26 cellular contexts compared by ENCODE assay signal in the genomic region with DNA sequence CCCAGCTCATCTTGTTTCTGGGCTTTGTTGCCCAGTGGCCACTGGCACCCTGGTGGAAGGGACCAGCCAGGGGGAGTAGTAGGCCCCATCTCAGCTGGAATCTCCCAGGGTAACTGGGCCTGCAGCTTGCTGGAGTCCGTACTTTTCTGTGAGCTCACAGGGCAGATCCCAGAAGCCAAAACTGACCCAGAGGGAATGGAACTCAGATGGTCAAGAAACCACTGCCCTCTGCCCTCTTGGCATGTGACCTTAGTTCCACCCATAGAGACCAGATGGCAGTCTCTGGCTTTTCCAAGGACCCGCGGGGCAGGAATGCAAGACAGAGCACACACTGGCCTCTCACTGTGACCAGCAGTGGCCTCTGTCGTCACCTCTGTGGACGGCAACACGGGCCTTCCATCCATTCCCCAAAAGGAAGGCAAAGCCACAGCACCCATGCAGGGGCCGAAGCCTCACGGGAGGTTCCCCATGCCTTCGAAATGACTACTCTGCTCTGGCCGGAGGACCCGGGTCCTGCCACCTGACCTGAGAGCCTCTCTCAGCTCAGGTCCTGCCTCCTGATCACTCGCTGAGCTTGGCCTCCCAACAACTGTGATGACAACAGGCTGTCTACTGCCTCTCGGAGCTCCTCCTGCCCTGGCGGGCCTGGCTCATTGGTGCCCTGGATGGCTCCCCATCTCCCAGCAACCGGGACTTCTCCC. TPM values are rescaled to one million over a fixed set of nuclear protein-coding genes. Genes with fewer than 3 reads are reported as not detected.
A peak's percentile ranks its signal among the peaks of the same experiment; 100 is the strongest.
DNase-seq lines count a peak whose midpoint lies in the region; ATAC-seq and TF ChIP-seq lines count a peak whose summit lies in the region.
"Had no signal": no experiment of that assay in that cellular context is flagged by ENCODE, and none has a peak within 500 bp of the region (broad histone marks: within the 10 kb centered on the region; RNA-seq: fewer than 3 reads in every experiment).

No MANE protein-coding gene starts in this region.

- H4K20me1 ChIP-seq in SK-N-SH (ENCODE audit: insufficient read depth) (no peaks in the 10 kb centered on the region), osteoblast (ENCODE audit: insufficient read depth, low read length) (no peaks in the 10 kb centered on the region)

- 91% methylated on average over 12 of the region's 15 CpGs for WGBS in SK-N-SH (ENCODE audit: low lambda C conversion rate)

- H3K4me2 ChIP-seq in SK-N-SH (no peak overlapping the region), osteoblast (ENCODE audit: insufficient read depth, low read length) (no peak overlapping the region)

- no peak overlapping the region for H3K4me3 ChIP-seq in SK-N-SH (ENCODE audit: low read depth in 2 of 2, low read length in 1 of 2)
- no peak overlapping the region for H3K4me3 ChIP-seq in osteoblast (ENCODE audit: insufficient read depth, low read length)
- H3K4me3 ChIP-seq: right atrium auricular region, thoracic aorta had no signal

- H3K9me2 ChIP-seq in SK-N-SH = no peaks in the 10 kb centered on the region

- POLR2A ChIA-PET in SK-N-SH (lab: Yijun Ruan, JAX) = no interaction called here
- POLR2A ChIA-PET in GM10248 (lab: Yijun Ruan, JAX) = no interaction called here

- no peaks in the 10 kb centered on the region for H3K79me2 ChIP-seq in SK-N-SH (ENCODE audit: insufficient read depth)
- no peaks in the 10 kb centered on the region for H3K79me2 ChIP-seq in osteoblast (ENCODE audit: insufficient read depth, low read length)

- no peak overlapping the region for H3K9ac ChIP-seq in SK-N-SH

- H3K9me3 ChIP-seq in SK-N-SH = no peaks in the 10 kb centered on the region
- H3K9me3 ChIP-seq in osteoblast (ENCODE audit: low read depth, low read length) = no peaks in the 10 kb centered on the region
- H3K9me3 ChIP-seq: BE2C, right atrium auricular region, thoracic aorta had no signal

- H3K4me1 ChIP-seq in SK-N-SH (ENCODE audit: control insufficient read depth in 1 of 2, insufficient read depth in 2 of 2, low read depth in 1 of 2, low read length in 1 of 2) (peaks cover 0 to 11% of the 10 kb centered on the region in 2 experiments; a peak in 1 of 4 replicates), osteoblast (ENCODE audit: insufficient read depth, low read length) (no peaks in the 10 kb centered on the region)
- H3K4me1 ChIP-seq: BE2C, foreskin keratinocyte had no signal

- H3K36me3 ChIP-seq in SK-N-SH (replicated peaks in 1 of 2; ENCODE audit: control insufficient read depth in 1 of 2, insufficient read depth in 2 of 2, low read length in 1 of 2) (no peaks in the 10 kb centered on the region), osteoblast (ENCODE audit: insufficient read depth, low read length) (no peaks in the 10 kb centered on the region)
- H3K36me3 ChIP-seq: BE2C, brain microvascular endothelial cell, right atrium auricular region, thoracic aorta had no signal

- TF ChIP-seq EP300 in SK-N-SH (IDR thresholded peaks at IDR 0.05; ENCODE audit: borderline replicate concordance in 1 of 2, low read depth in 1 of 2, low read length in 1 of 2) = no peak

- no peaks in the 10 kb centered on the region for H3F3A ChIP-seq in SK-N-SH (replicated peaks; ENCODE audit: insufficient read depth)

- peaks cover 5% of the 10 kb centered on the region; the same call in 1 of the 2 replicates for H3K27me3 ChIP-seq in SK-N-SH (ENCODE audit: insufficient read depth)
- no peaks in the 10 kb centered on the region for H3K27me3 ChIP-seq in layer of hippocampus (ENCODE audit: control insufficient read depth, insufficient read depth, low read length)
- peaks cover 17% of the 10 kb centered on the region for H3K27me3 ChIP-seq in osteoblast (ENCODE audit: insufficient read depth, low read length)
- H3K27me3 ChIP-seq: BE2C, brain microvascular endothelial cell, right atrium auricular region had no signal

- H3K27ac ChIP-seq in SK-N-SH (ENCODE audit: low read depth in 2 of 2, low read length in 1 of 2) = no peak overlapping the region
- peak overlapping the region; percentile 46 for H3K27ac ChIP-seq in layer of hippocampus (ENCODE audit: low read depth, low read length)
- no peak overlapping the region for H3K27ac ChIP-seq in osteoblast (ENCODE audit: low read depth, low read length)
- H3K27ac ChIP-seq: 22Rv1, brain microvascular endothelial cell, foreskin keratinocyte, RWPE1, thoracic aorta had no signal

- CTCF ChIA-PET in SK-N-SH (lab: Yijun Ruan, JAX) = interaction anchor here (0.8 to 6.3 kb wide), 8 partner anchors 14 to 674 kb away, joined by 3 to 70 read pairs (median 4); no protein-coding TSS in a partner anchor
- CTCF ChIA-PET in GM10248 (lab: Yijun Ruan, JAX) = interaction anchor here (0.9 to 1.4 kb wide), 3 partner anchors 10 to 674 kb away, joined by 3 to 5 read pairs (median 5); no protein-coding TSS in a partner anchor

- DNase-seq in SK-N-SH = peak; percentile 31
- peak; percentile 61 for DNase-seq in osteoblast (ENCODE audit: insufficient read length, low spot score, missing footprints)
- DNase-seq in GM19238 (ENCODE audit: insufficient read length, low spot score) = no peak
- no peak for DNase-seq in NCI-H1436 treated with DMSO at 0.1 percent for 48 hours (lab: John Stamatoyannopoulos, UW)
- DNase-seq in GM10248 (ENCODE audit: extremely low spot score) = no peak
- DNase-seq in NCI-H2171 treated with DMSO at 0.1 percent for 48 hours (lab: John Stamatoyannopoulos, UW) = no peak
- DNase-seq: activated CD4-positive, alpha-beta T cell treated with anti-CD3 and anti-CD28 coated beads for 4 hours; activated naive CD8-positive, alpha-beta T cell treated with anti-CD3 and anti-CD28 coated beads, Interleukin-2, amount 10 ng/mL, durations not matched to agents 7 days and 5 days; BE2C; brain microvascular endothelial cell; cortex of kidney; GDM1; kidney glomerular epithelial cell; NCI-H2081; NCI-H524 treated with DMSO at 0.1 percent for 48 hours; occipital lobe had no signal

- H2AFZ ChIP-seq in SK-N-SH (ENCODE audit: low read depth) = no peak overlapping the region
- no peak overlapping the region for H2AFZ ChIP-seq in osteoblast (ENCODE audit: low read length)

- ATAC-seq in SK-N-SH treated with all-trans-retinoic acid at 6 μM for 48 hours = no peak
- ATAC-seq: activated T-helper 17 cell treated with anti-CD3 and anti-CD28 coated beads, Interleukin-2, amount 50 U/mL, for 72 hours; foreskin keratinocyte; stimulated activated memory B cell treated with anti-CD40 and anti-IgM and Interleukin-4, amounts not matched to agents 10 μg/mL and 1 μg/mL and 100 μg/mL, for 72 hours had no signal

- TF ChIP-seq CTCF in SK-N-SH (IDR thresholded peaks at IDR 0.05) (no peak), osteoblast (IDR thresholded peaks at IDR 0.05; ENCODE audit: extremely low read depth, low read depth, low read length) (no peak), GM10248 (IDR thresholded peaks at IDR 0.05; ENCODE audit: control extremely low read depth, extremely low read depth, low read depth, missing control alignments) (no peak)

- no peak for TF ChIP-seq RAD21 in SK-N-SH (IDR thresholded peaks at IDR 0.05; ENCODE audit: low read length)

TF ChIP-seq in SK-N-SH, 30 proteins besides CTCF, POLR2A, EP300 and RAD21:
- TF ChIP-seq MXI1 (IDR thresholded peaks at IDR 0.05; ENCODE audit: low read depth, low read length) = no peak
- TF ChIP-seq, protein P1, sequence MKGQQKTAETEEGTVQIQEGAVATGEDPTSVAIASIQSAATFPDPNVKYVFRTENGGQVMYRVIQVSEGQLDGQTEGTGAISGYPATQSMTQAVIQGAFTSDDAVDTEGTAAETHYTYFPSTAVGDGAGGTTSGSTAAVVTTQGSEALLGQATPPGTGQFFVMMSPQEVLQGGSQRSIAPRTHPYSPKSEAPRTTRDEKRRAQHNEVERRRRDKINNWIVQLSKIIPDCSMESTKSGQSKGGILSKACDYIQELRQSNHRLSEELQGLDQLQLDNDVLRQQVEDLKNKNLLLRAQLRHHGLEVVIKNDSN (IDR thresholded peaks at IDR 0.05; ENCODE audit: borderline replicate concordance, low read depth) = no peak
- TF ChIP-seq EZH2phosphoT487 (IDR thresholded peaks at IDR 0.05; ENCODE audit: borderline replicate concordance, low read depth) = no peak
- no peak for TF ChIP-seq CHD2 (IDR thresholded peaks at IDR 0.05; ENCODE audit: low read length, partially characterized antibody)

TF ChIP-seq in SK-N-SH treated with all-trans-retinoic acid at 6 μM for 48 hours, 23 proteins besides CTCF, POLR2A, EP300 and RAD21 (continues in another document):
- TF ChIP-seq ZNF70 (CRISPR knock-in tag; IDR thresholded peaks at IDR 0.05) (no peak), ISL1 (CRISPR knock-in tag; IDR thresholded peaks at IDR 0.05) (no peak), ARNTL (CRISPR knock-in tag; IDR thresholded peaks at IDR 0.05; ENCODE audit: borderline replicate concordance, low read depth) (no peak), OSR1 (CRISPR knock-in tag; IDR thresholded peaks at IDR 0.05) (no peak), ZNF8 (CRISPR knock-in tag; IDR thresholded peaks at IDR 0.05) (no peak), ESRRG (CRISPR knock-in tag; IDR thresholded peaks at IDR 0.05) (no peak), ZC3H10 (CRISPR knock-in tag; IDR thresholded peaks at IDR 0.05) (no peak), TCF4 (CRISPR knock-in tag; IDR thresholded peaks at IDR 0.05; ENCODE audit: borderline replicate concordance) (no peak)
- TF ChIP-seq, protein P2, sequence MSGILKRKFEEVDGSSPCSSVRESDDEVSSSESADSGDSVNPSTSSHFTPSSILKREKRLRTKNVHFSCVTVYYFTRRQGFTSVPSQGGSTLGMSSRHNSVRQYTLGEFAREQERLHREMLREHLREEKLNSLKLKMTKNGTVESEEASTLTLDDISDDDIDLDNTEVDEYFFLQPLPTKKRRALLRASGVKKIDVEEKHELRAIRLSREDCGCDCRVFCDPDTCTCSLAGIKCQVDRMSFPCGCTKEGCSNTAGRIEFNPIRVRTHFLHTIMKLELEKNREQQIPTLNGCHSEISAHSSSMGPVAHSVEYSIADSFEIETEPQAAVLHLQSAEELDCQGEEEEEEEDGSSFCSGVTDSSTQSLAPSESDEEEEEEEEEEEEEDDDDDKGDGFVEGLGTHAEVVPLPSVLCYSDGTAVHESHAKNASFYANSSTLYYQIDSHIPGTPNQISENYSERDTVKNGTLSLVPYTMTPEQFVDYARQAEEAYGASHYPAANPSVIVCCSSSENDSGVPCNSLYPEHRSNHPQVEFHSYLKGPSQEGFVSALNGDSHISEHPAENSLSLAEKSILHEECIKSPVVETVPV (CRISPR knock-in tag; IDR thresholded peaks at IDR 0.05) = no peak

RNA-seq across cellular contexts. Expression of a gene that starts 30.0 kb away (rescaled TPM):
- not detected in 2 replicates for polyA plus RNA-seq in SK-N-SH (2012; rRNA removed)
- polyA plus RNA-seq in SK-N-SH (2012; cell fraction: cytosol; rRNA removed) = not detected in 2 replicates
- not detected in 2 replicates for polyA plus RNA-seq in SK-N-SH (2012; cell fraction: nucleus; rRNA removed)
- total RNA-seq in osteoblast = not detected in 2 replicates
- total RNA-seq: activated naive CD8-positive, alpha-beta T cell treated with anti-CD3 and anti-CD28 coated beads, Interleukin-2, amount 10 ng/mL, durations not matched to agents 7 days and 5 days; activated T-helper 17 cell treated with anti-CD3 and anti-CD28 coated beads, Interleukin-2, amount 50 U/mL, for 72 hours; foreskin keratinocyte; mononuclear cell; occipital lobe; right atrium auricular region; thoracic aorta had no signal
- polyA plus RNA-seq: foreskin keratinocyte had no signal

Comparison
In these comparisons a context has a peak if more than half of its experiments do, and no peak if none do; other contexts are left out.
1. DNase-seq: peak in SK-N-SH (single experiment) and osteoblast (single experiment); none in GM19238 (single experiment), NCI-H1436 treated with DMSO at 0.1 percent for 48 hours (single experiment), GM10248 (single experiment) and NCI-H2171 treated with DMSO at 0.1 percent for 48 hours (single experiment).